In genomic region chr1:33099290-33100118, GRCh38 we compare ENCODE assay signal across 1 cellular context.
TF ChIP-seq lines count a peak whose summit lies in the region.

No MANE protein-coding gene starts in this region.

TF ChIP-seq in IMR-90, 13 proteins besides CTCF, POLR2A, EP300 and RAD21 (continued from another document):
- no peak for TF ChIP-seq ELK1 (IDR thresholded peaks at IDR 0.05; ENCODE audit: borderline replicate concordance, low read depth, low read length)
